8 cellular contexts compared by ENCODE assay signal in the genomic region with DNA sequence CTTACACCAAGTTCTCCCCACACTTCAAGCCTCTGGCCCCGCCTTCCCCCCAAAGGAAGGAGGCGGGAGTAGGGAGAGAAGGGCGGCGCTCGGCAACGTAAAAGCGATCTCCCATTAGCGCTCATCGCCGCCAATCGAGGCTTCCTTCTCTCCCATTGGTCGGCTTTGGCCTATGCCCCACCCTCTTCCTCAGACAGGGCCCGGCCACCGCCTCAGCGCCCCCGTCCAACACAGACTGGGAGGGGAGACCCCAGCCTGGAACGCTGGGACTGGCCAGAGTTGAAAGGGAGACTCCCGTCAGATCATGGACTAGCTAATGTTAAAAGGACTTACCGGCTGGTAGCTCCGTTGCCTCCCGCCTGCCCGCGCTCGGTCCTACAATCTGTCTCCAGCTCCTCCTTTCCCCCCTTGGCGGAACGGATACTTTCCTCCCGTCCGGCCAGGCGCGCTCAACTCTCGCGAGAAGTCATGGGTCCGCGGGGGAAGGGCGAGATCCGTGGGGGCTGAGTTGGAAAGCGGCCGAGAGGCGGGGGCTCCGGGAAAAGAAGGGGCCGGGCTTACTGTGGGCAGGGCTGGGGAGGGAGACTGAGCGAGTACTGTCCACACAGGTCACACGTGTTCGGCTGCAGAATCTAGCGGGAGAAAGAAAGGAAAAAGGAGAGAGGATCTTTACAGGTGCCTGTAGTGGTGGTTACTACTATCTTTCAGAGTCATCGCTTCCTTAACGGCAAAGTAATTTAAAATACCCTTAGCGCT. TPM values are rescaled to one million over a fixed set of nuclear protein-coding genes. Genes with fewer than 3 reads are reported as not detected.
A peak's percentile ranks its signal among the peaks of the same experiment; 100 is the strongest.
DNase-seq lines count a peak whose midpoint lies in the region; ATAC-seq and TF ChIP-seq lines count a peak whose summit lies in the region.

A gene (minus strand): TSS at position 437 of the 756 bp plus-strand sequence. CDS start 25,382 bp downstream, outside the sequence.

- peak within 1 kb of the TSS; percentile 85 to 90 for H3K4me3 ChIP-seq in mucosa of rectum (ENCODE audit: low read length in 2 of 2)

- no peaks in the 10 kb centered on the region for H3K36me3 ChIP-seq in mucosa of rectum (ENCODE audit: control insufficient read depth in 2 of 2, insufficient read depth in 2 of 2, low read length in 2 of 2)

- DNase-seq in DMS153 treated with DMSO at 0.1 percent for 48 hours (lab: John Stamatoyannopoulos, UW; ENCODE audit: unreplicated experiment) (peak; percentile 93), KBM-7 (peak; percentile 99), erythroblast (lab: John Stamatoyannopoulos, UW) (peak; percentile 98 to 99)
- peak; percentile 100 for DNase-seq in activated T-cell treated with anti-CD3 and anti-CD28 coated beads, Interleukin-2, amount 50 U/mL, for 24 hours
- peak; percentile 99 for DNase-seq in stimulated activated CD8-positive, alpha-beta memory T cell treated with anti-CD3 and anti-CD28 coated beads, Interleukin-4, amount 100 ng/mL, for 48 hours

- ATAC-seq in GM21717 (IDR thresholded peaks at IDR 0.05; ENCODE audit: unreplicated experiment), result peak; percentile 91

- H3K9me3 ChIP-seq in mucosa of rectum (ENCODE audit: control insufficient read depth in 2 of 2, low read length in 2 of 2), result no peaks in the 10 kb centered on the region

- no peaks in the 10 kb centered on the region for H3K27me3 Mint-ChIP-seq in activated T-cell treated with anti-CD3 and anti-CD28 coated beads, Interleukin-2, amount 50 U/mL, for 24 hours

- H3K9ac ChIP-seq in mucosa of rectum (ENCODE audit: low read depth in 1 of 2, low read length in 2 of 2), result peak within 1 kb of the TSS; percentile 77 to 86

- peaks cover 49% of the 10 kb centered on the region for H3K4me1 Mint-ChIP-seq in activated T-cell treated with anti-CD3 and anti-CD28 coated beads, Interleukin-2, amount 50 U/mL, for 24 hours (ENCODE audit: low read depth)

- H3K27ac ChIP-seq in mucosa of rectum (ENCODE audit: low read depth in 2 of 2, low read length in 2 of 2), result peak within 1 kb of the TSS; percentile 90 to 93

- H3K4me3 Mint-ChIP-seq in activated T-cell treated with anti-CD3 and anti-CD28 coated beads, Interleukin-2, amount 50 U/mL, for 24 hours, result peak within 1 kb of the TSS; percentile 97

- no peaks in the 10 kb centered on the region for H3K9me3 Mint-ChIP-seq in activated T-cell treated with anti-CD3 and anti-CD28 coated beads, Interleukin-2, amount 50 U/mL, for 24 hours

- TF ChIP-seq POLR2A in erythroblast (IDR thresholded peaks at IDR 0.05; ENCODE audit: low read length), result peak; percentile 63

- in situ Hi-C loops in KBM-7 (cut with MboI; ENCODE audit: low pct_unique_long_range_greater_than_20kb, low sequenced_read_pairs), result no loop called here

- H3K36me3 Mint-ChIP-seq in activated T-cell treated with anti-CD3 and anti-CD28 coated beads, Interleukin-2, amount 50 U/mL, for 24 hours (ENCODE audit: low read depth), result peaks cover 33% of the 10 kb centered on the region

- H3K4me1 ChIP-seq in mucosa of rectum (ENCODE audit: control insufficient read depth in 2 of 2, insufficient read depth in 2 of 2, low read length in 2 of 2), result peaks cover 20 to 33% of the 10 kb centered on the region in 2 donors

- no peaks in the 10 kb centered on the region for H3K27me3 ChIP-seq in mucosa of rectum (ENCODE audit: control insufficient read depth in 2 of 2, insufficient read depth in 2 of 2, low read length in 2 of 2)

- peak within 1 kb of the TSS; percentile 99 for H3K27ac Mint-ChIP-seq in activated T-cell treated with anti-CD3 and anti-CD28 coated beads, Interleukin-2, amount 50 U/mL, for 24 hours

TF ChIP-seq in PFSK-1, 5 proteins besides CTCF, POLR2A, EP300 and RAD21:
- peak; percentile 74 for TF ChIP-seq POLR2AphosphoS5 (IDR thresholded peaks at IDR 0.05; ENCODE audit: low read depth, low read length)
- peak; percentile 80; the same call in 1 of the 2 replicates for TF ChIP-seq SIN3A (IDR thresholded peaks at IDR 0.05; ENCODE audit: borderline replicate concordance, insufficient read depth, low read length)
- peak; percentile 55 for TF ChIP-seq FOXP2 (optimal IDR thresholded peaks at IDR 0.05; ENCODE audit: borderline replicate concordance, extremely low read depth, extremely low read length, insufficient read depth)
- TF ChIP-seq, protein P1, sequence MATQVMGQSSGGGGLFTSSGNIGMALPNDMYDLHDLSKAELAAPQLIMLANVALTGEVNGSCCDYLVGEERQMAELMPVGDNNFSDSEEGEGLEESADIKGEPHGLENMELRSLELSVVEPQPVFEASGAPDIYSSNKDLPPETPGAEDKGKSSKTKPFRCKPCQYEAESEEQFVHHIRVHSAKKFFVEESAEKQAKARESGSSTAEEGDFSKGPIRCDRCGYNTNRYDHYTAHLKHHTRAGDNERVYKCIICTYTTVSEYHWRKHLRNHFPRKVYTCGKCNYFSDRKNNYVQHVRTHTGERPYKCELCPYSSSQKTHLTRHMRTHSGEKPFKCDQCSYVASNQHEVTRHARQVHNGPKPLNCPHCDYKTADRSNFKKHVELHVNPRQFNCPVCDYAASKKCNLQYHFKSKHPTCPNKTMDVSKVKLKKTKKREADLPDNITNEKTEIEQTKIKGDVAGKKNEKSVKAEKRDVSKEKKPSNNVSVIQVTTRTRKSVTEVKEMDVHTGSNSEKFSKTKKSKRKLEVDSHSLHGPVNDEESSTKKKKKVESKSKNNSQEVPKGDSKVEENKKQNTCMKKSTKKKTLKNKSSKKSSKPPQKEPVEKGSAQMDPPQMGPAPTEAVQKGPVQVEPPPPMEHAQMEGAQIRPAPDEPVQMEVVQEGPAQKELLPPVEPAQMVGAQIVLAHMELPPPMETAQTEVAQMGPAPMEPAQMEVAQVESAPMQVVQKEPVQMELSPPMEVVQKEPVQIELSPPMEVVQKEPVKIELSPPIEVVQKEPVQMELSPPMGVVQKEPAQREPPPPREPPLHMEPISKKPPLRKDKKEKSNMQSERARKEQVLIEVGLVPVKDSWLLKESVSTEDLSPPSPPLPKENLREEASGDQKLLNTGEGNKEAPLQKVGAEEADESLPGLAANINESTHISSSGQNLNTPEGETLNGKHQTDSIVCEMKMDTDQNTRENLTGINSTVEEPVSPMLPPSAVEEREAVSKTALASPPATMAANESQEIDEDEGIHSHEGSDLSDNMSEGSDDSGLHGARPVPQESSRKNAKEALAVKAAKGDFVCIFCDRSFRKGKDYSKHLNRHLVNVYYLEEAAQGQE (IDR thresholded peaks at IDR 0.05; ENCODE audit: insufficient read depth in 1 of 2, low read depth in 2 of 2, low read length in 2 of 2), result no peak
- TF ChIP-seq TAF1 (IDR thresholded peaks at IDR 0.05; ENCODE audit: borderline replicate concordance, insufficient read depth, low read length), result peak; percentile 54; the same call in 1 of the 2 replicates

RNA-seq across cellular contexts. Expression of the gene that starts here (rescaled TPM):
- 9.9 TPM for polyA plus RNA-seq in PFSK-1 (2012; ENCODE audit: insufficient read length, low read depth)

Comparison
In these comparisons a context has a peak if more than half of its experiments do, and no peak if none do; other contexts are left out.
1. Peak in every context shown above with its lines: DNase-seq, ATAC-seq, H3K4me3 ChIP-seq and H3K27ac ChIP-seq.